18 cellular contexts compared by ENCODE assay signal in the genomic region with DNA sequence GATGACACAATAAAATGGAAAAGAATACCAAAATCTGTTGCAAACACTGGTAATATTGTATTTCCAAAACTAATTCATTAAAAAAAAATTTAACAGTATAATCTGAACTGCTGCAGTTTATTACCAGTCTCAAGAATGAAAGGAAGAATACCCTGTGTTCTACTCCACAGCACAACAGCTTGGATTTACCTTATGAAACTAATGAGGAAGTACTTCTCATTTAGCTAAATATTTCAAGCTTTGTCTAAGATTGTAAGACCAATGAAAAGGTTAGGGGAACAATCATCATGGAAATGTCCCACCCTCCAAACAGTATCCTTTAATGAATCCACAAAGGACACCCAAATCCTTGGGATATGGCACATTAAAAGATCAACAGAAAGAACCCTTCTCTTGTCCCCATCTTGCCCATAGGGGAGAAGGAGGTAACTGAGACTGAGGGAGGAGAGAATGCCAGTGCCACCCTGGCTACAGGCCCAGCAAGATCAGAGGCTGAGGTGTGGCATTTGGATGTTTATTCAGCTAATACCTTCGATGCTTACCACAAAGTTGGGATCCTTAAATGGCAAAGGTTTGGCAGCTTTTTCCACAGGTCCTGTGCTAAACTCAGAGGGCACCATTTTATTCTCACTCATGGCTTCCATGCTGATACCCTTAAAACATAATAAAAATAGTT. TPM values are rescaled to one million over a fixed set of nuclear protein-coding genes. Genes with fewer than 3 reads are reported as not detected.
DNase-seq lines count a peak whose midpoint lies in the region; ATAC-seq and TF ChIP-seq lines count a peak whose summit lies in the region.
"Had no signal": no experiment of that assay in that cellular context is flagged by ENCODE, and none has a peak within 500 bp of the region (broad histone marks: within the 10 kb centered on the region; RNA-seq: fewer than 3 reads in every experiment).

No MANE protein-coding gene starts in this region.

- peaks cover 12% of the 10 kb centered on the region; the same call in 1 of the 2 replicates for H3K79me2 ChIP-seq in GM23248 (ENCODE audit: insufficient read depth)

- H3K9me3 ChIP-seq in gastroesophageal sphincter = no peaks in the 10 kb centered on the region
- H3K9me3 ChIP-seq in GM23248 (ENCODE audit: low read depth) = no peaks in the 10 kb centered on the region
- H3K9me3 ChIP-seq: adrenal gland had no signal

- H3K27me3 Mint-ChIP-seq in CD14-positive monocyte (ENCODE audit: low read depth in 3 of 3) (no peaks in the 10 kb centered on the region), osteocyte (ENCODE audit: unreplicated experiment) (no peaks in the 10 kb centered on the region)

- TF ChIP-seq CTCF in CD14-positive monocyte (IDR thresholded peaks at IDR 0.05) = no peak
- TF ChIP-seq CTCF in RWPE1 (conservative IDR thresholded peaks at IDR 0.05; ENCODE audit: low read depth) = no peak
- TF ChIP-seq CTCF in gastroesophageal sphincter (IDR thresholded peaks at IDR 0.05) = no peak
- no peak for TF ChIP-seq CTCF in osteocyte (IDR thresholded peaks at IDR 0.05)

- no peaks in the 10 kb centered on the region for H4K20me1 ChIP-seq in GM23248 (ENCODE audit: insufficient read depth)

- in situ Hi-C loops in GM23248 (cut with MboI) = no loop called here

- peaks cover 0 to 2% (median 0%) of the 10 kb centered on the region in 7 donors for H3K9me3 Mint-ChIP-seq in CD14-positive monocyte
- H3K9me3 Mint-ChIP-seq in osteocyte (ENCODE audit: unreplicated experiment) = peaks cover 1% of the 10 kb centered on the region
- H3K9me3 Mint-ChIP-seq: H9 had no signal

- H2AFZ ChIP-seq in GM23248 = no peak overlapping the region

- peaks cover 14% of the 10 kb centered on the region in 2 donors for H3K36me3 Mint-ChIP-seq in CD14-positive monocyte
- H3K36me3 Mint-ChIP-seq in osteocyte (ENCODE audit: unreplicated experiment) = peaks cover 12% of the 10 kb centered on the region

- H3K4me1 Mint-ChIP-seq in CD14-positive monocyte (peaks cover 40% of the 10 kb centered on the region), osteocyte (ENCODE audit: unreplicated experiment) (peaks cover 87% of the 10 kb centered on the region)

- no peak for ATAC-seq in gastroesophageal sphincter
- no peak for ATAC-seq in HG03097 (IDR thresholded peaks at IDR 0.05; ENCODE audit: low FRiP score, unreplicated experiment)
- no peak for ATAC-seq in HG02588 (IDR thresholded peaks at IDR 0.05; ENCODE audit: unreplicated experiment)
- ATAC-seq: K562, left ventricle myocardium superior had no signal

- peaks cover 6 to 45% (median 6%) of the 10 kb centered on the region in 3 donors for H3K4me1 ChIP-seq in gastroesophageal sphincter
- peaks cover 21% of the 10 kb centered on the region for H3K4me1 ChIP-seq in GM23248 (ENCODE audit: insufficient read depth)

- WGBS in gastroesophageal sphincter (ENCODE audit: low coverage in 1 of 2), 2 donors = 50% methylated on average over 1 of the region's 1 CpG; no CpG with 5 or more reads in 1 of the 2 donors
- WGBS in GM23248 (ENCODE audit: low coverage in 1 of 2, low lambda C conversion rate in 2 of 2, missing lambda C conversion rate in 2 of 2), 2 experiments = 94 to 100% methylated on average over 1 of the region's 1 CpG

- H3K4me3 Mint-ChIP-seq in CD14-positive monocyte (no peak overlapping the region), osteocyte (ENCODE audit: unreplicated experiment) (no peak overlapping the region)
- H3K4me3 Mint-ChIP-seq: H9 had no signal

- intact Hi-C loops in CD14-positive monocyte (cut with micrococcal nuclease) = no loop called here

- POLR2A ChIA-PET in RWPE1 (lab: Yijun Ruan, JAX; ENCODE audit: low non-redundant PET) = no interaction called here

- no peak for TF ChIP-seq POLR2A in gastroesophageal sphincter (IDR thresholded peaks at IDR 0.05)

- CTCF ChIA-PET in RWPE1 (lab: Yijun Ruan, JAX) = no interaction called here

- no peak overlapping the region for H3K4me2 ChIP-seq in GM23248 (ENCODE audit: unreplicated experiment)

- H3K36me3 ChIP-seq in gastroesophageal sphincter = peaks cover 0 to 6% of the 10 kb centered on the region in 2 donors
- H3K36me3 ChIP-seq in GM23248 (ENCODE audit: low read depth) = no peaks in the 10 kb centered on the region
- H3K36me3 ChIP-seq: adrenal gland had no signal

- no peak for TF ChIP-seq EP300 in gastroesophageal sphincter (IDR thresholded peaks at IDR 0.05)

- H3K4me3 ChIP-seq in gastroesophageal sphincter (no peak overlapping the region), GM23248 (no peak overlapping the region)
- H3K4me3 ChIP-seq: adrenal gland, K562, skin epidermis had no signal

- H3K9ac ChIP-seq in GM23248 = no peak overlapping the region

- H3K9me2 ChIP-seq in GM23248 (ENCODE audit: insufficient read depth) = no peaks in the 10 kb centered on the region

- H3K27ac ChIP-seq in RWPE1 (peak overlapping the region; percentile 54), gastroesophageal sphincter (peak overlapping the region; percentile 51 to 73 (median 58)), GM23248 (no peak overlapping the region)
- H3K27ac ChIP-seq: adrenal gland had no signal

- no peak for DNase-seq in CD14-positive monocyte (ENCODE audit: low spot score)
- no peak for DNase-seq in RWPE1 (ENCODE audit: low spot score)
- DNase-seq in osteocyte (ENCODE audit: extremely low spot score, unreplicated experiment) = no peak
- DNase-seq in GM23248 = no peak
- DNase-seq in NCI-H2227 treated with DMSO at 0.1 percent for 48 hours (lab: John Stamatoyannopoulos, UW) = no peak
- DNase-seq: activated CD4-positive, alpha-beta T cell treated with anti-CD3 and anti-CD28 coated beads for 48 hours; AML-193; H9; left ventricle myocardium superior; NCI-H146; NCI-H526 treated with DMSO at 0.1 percent for 48 hours; T-helper 2 cell had no signal

- H3F3A ChIP-seq in GM23248 (ENCODE audit: insufficient read depth) = peaks cover 23% of the 10 kb centered on the region

- H3K27me3 ChIP-seq in gastroesophageal sphincter (no peaks in the 10 kb centered on the region), GM23248 (replicated peaks; ENCODE audit: insufficient read depth) (no peaks in the 10 kb centered on the region)
- H3K27me3 ChIP-seq: adrenal gland had no signal

- H3K27ac Mint-ChIP-seq in CD14-positive monocyte = peak overlapping the region; percentile 28 to 92 (median 62)
- H3K27ac Mint-ChIP-seq in osteocyte (ENCODE audit: unreplicated experiment) = peak overlapping the region; percentile 98
- H3K27ac Mint-ChIP-seq: H9 had no signal

RNA-seq across cellular contexts. Expression of a gene that starts 17.7 kb away (rescaled TPM):
- polyA plus RNA-seq in CD14-positive monocyte (10 to 100 TPM; 17.7 to 22.3 TPM), GM23248 (2016; fragmentation: Nextera tagmentation; extraction: Ambion mirVana) (9.0 and 9.4 TPM in 2 replicates)
- total RNA-seq in gastroesophageal sphincter (10 to 100 TPM in 1 of 4 donors, 1 to 10 TPM in 3; 5.8 to 13.6 (median 8.6) TPM), osteocyte (27.1 and 30.2 TPM in 2 replicates)
- total RNA-seq in GM23248 (2014; rRNA removed; shearing (Covaris generic)) = 0.97 and 2.3 TPM in 2 replicates
